Comparison of ENCODE assay signal across 8 cellular contexts in the genomic region with DNA sequence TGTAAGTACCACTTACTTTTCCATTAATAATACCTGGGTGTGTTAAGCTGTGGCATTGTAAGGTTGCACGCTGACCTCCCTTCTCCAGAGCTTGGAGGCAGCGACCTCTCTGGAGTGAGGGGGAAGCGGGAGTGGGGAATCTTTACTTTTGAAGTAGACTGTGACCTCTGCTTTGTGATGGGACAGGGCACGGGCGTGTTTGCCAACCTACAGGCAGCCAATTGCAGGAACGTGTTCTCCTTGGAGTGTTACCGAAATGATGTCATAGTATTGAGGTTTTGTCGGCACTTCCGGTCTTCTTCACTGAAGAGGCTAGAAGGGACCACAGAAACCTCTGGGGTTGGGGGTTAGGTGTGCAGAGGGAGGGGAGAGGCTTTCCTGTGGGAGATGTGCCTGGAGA. TPM values are rescaled to one million over a fixed set of nuclear protein-coding genes. Genes with fewer than 3 reads are reported as not detected.
A peak's percentile ranks its signal among the peaks of the same experiment; 100 is the strongest.
DNase-seq lines count a peak whose midpoint lies in the region; ATAC-seq and TF ChIP-seq lines count a peak whose summit lies in the region.

No MANE protein-coding gene starts in this region.

- H3K4me2 ChIP-seq in BLaER1: peak overlapping the region; percentile 98

- H3K27me3 ChIP-seq in BLaER1 (peaks cover 25% of the 10 kb centered on the region), aorta (ENCODE audit: control insufficient read depth in 1 of 2, insufficient read depth in 2 of 2, low read length in 1 of 2) (no peaks in the 10 kb centered on the region)

- no peaks in the 10 kb centered on the region for H3K36me3 ChIP-seq in BLaER1
- H3K36me3 ChIP-seq in aorta (ENCODE audit: control insufficient read depth in 1 of 2, insufficient read depth in 2 of 2, low read length in 1 of 2): no peaks in the 10 kb centered on the region

- WGBS in aorta, 2 donors: 2 to 3% methylated on average over 9 of the region's 9 CpGs

- intact Hi-C loops in aorta (cut with DNase I): loop anchor here (5.0 to 10.0 kb wide), 6 partner anchors 35 to 352 kb away; no protein-coding TSS in a partner anchor

- DNase-seq in LNCaP clone FGC (ENCODE audit: low read depth) (no peak), cerebellar cortex (ENCODE audit: low spot score) (peak; percentile 2), medulla oblongata (ENCODE audit: extremely low spot score) (peak; percentile 17), aorta (peak in 1 of 2 donors; percentile 52), NCI-H1048 (lab: John Stamatoyannopoulos, UW) (no peak), T-helper 9 cell (no peak)

- TF ChIP-seq CTCF in LNCaP clone FGC (IDR thresholded peaks at IDR 0.05; ENCODE audit: control insufficient read depth, extremely low read depth, insufficient read depth): no peak

- peaks cover under 1% of the 10 kb centered on the region; the same call in 1 of the 2 replicates for H3K9me3 ChIP-seq in BLaER1
- H3K9me3 ChIP-seq in aorta (ENCODE audit: control insufficient read depth, low read length): no peaks in the 10 kb centered on the region

- peaks cover 10% of the 10 kb centered on the region; the same call in 1 of the 2 replicates for H4K20me1 ChIP-seq in BLaER1

- H3K4me3 ChIP-seq in BLaER1 (peak overlapping the region; percentile 97), LNCaP clone FGC (ENCODE audit: low read depth, low read length) (peak overlapping the region; percentile 90; the same call in 1 of the 2 replicates), aorta (ENCODE audit: low read length in 2 of 2) (peak overlapping the region; percentile 55 to 85)

- H3K4me1 ChIP-seq in BLaER1 (peaks cover 20% of the 10 kb centered on the region), aorta (ENCODE audit: control insufficient read depth in 1 of 2, insufficient read depth in 2 of 2, low read length in 2 of 2) (peaks cover 0 to 6% of the 10 kb centered on the region in 2 donors)

- H3K27ac ChIP-seq in BLaER1 (no peak overlapping the region), aorta (ENCODE audit: low read depth in 1 of 2, low read length in 2 of 2) (peak overlapping the region in 1 of 2 donors; percentile 78)

- ATAC-seq in aorta (ENCODE audit: low FRiP score) (no peak), HG02610 (IDR thresholded peaks at IDR 0.05; ENCODE audit: unreplicated experiment) (no peak)

- no peak overlapping the region for H3K9ac ChIP-seq in BLaER1

RNA-seq across cellular contexts. Expression of a gene that starts 2.1 kb away (rescaled TPM):
- total RNA-seq in aorta: 10 to 100 TPM; 41.0 to 44.8 TPM
- polyA plus RNA-seq in aorta: 10 to 100 TPM in 1 of 2 donors, 1 to 10 TPM in 1; 4.9 to 18.3 TPM

Comparison
In these comparisons a context has a peak if more than half of its experiments do, and no peak if none do; other contexts are left out.
1. DNase-seq: peak in cerebellar cortex (single experiment) and medulla oblongata (single experiment); none in LNCaP clone FGC (single experiment), NCI-H1048 (single experiment) and T-helper 9 cell (single experiment).
2. Peak in every context shown above with its lines, with median percentiles within 50 percentile points of each other: H3K4me3 ChIP-seq.